ENCODE assay signal across 8 cellular contexts in the genomic region with DNA sequence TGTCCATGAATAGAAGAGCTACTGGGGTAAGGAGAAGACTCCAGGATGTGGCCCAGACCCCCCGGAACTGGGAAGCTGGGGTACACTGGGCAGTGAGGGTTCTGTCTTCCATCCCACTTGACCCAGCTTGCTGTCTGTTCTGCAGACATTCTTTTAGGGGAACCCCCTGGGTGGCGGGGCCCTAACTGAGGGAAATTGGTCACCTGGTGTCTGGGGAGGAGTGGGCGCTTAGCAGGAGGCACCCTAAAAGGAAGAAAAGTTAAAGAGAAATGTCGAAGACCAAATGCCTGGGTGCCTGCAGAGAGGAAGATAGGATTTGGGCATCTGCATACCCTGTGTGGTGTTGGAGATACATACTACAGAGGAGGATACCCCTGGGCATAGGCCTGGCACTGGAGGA. TPM values are rescaled to one million over a fixed set of nuclear protein-coding genes. Genes with fewer than 3 reads are reported as not detected.
A peak's percentile ranks its signal among the peaks of the same experiment; 100 is the strongest.
DNase-seq lines count a peak whose midpoint lies in the region; ATAC-seq and TF ChIP-seq lines count a peak whose summit lies in the region.

No MANE protein-coding gene starts in this region.

- no peak for TF ChIP-seq CTCF in H9 (conservative IDR thresholded peaks at IDR 0.05)
- TF ChIP-seq CTCF in WTC11 (IDR thresholded peaks at IDR 0.05): no peak

- intact Hi-C loops in right cardiac atrium (cut with DNase I): no loop called here

- H3K27me3 ChIP-seq in H9 (ENCODE audit: insufficient read depth, low read length) (no peaks in the 10 kb centered on the region; the same call in 1 of the 2 replicates), right cardiac atrium (ENCODE audit: control insufficient read depth, insufficient read depth) (no peaks in the 10 kb centered on the region)

- H4K91ac ChIP-seq in H9 (ENCODE audit: insufficient read length, low read depth, low read length): no peak overlapping the region

- peak overlapping the region in 2 of 3 experiments; percentile 17 to 85; a peak in 2 of 7 replicates for H3K27ac Mint-ChIP-seq in H9
- peak overlapping the region; percentile 36; the same call in 1 of the 2 replicates for H3K27ac Mint-ChIP-seq in WTC11

- H3K9me3 Mint-ChIP-seq in H9 (peaks cover 2 to 8% of the 10 kb centered on the region in 2 experiments; a peak in 4 of 5 replicates), WTC11 (0 out of 2 replicates have a peak, but pooled peaks cover 3% of the 10 kb centered on the region)

- POLR2A ChIA-PET in WTC11 (lab: Charles Lee): no interaction called here

- H2BK12ac ChIP-seq in H9 (ENCODE audit: insufficient read length, low read depth, low read length): no peak overlapping the region

- no peak overlapping the region for H2BK120ac ChIP-seq in H9 (ENCODE audit: low read depth, low read length, poor library complexity, severe bottlenecking)

- H3K23ac ChIP-seq in H9 (ENCODE audit: insufficient read length, low read depth, low read length): no peak overlapping the region

- H3K36me3 Mint-ChIP-seq in H9 (ENCODE audit: insufficient read depth in 1 of 3, low read depth in 3 of 3) (peaks cover 0 to 28% (median 24%) of the 10 kb centered on the region in 3 experiments; a peak in 4 of 7 replicates), WTC11 (peaks cover 5% of the 10 kb centered on the region; the same call in 1 of the 2 replicates)

- H3T11ph ChIP-seq in H9 (ENCODE audit: low read length): no peak overlapping the region

- H2BK15ac ChIP-seq in H9 (ENCODE audit: low read depth, low read length): no peak overlapping the region

- H3K4me1 ChIP-seq in H9 (ENCODE audit: insufficient read depth, low read length) (no peaks in the 10 kb centered on the region; the same call in 1 of the 2 replicates), right cardiac atrium (ENCODE audit: control insufficient read depth, insufficient read depth, low read length) (peaks cover 6% of the 10 kb centered on the region)

- peak overlapping the region; percentile 64 for H3K4me2 ChIP-seq in H9 (ENCODE audit: insufficient read depth, insufficient read length, low read length)

- no peak overlapping the region for H3K18ac ChIP-seq in H9 (ENCODE audit: insufficient read length, low read depth, low read length)

- H4K20me1 ChIP-seq in H9 (ENCODE audit: control insufficient read depth, insufficient read depth, insufficient read length): no peaks in the 10 kb centered on the region

- H3K4me3 Mint-ChIP-seq in H9 (peak overlapping the region; percentile 74 to 89), WTC11 (peak overlapping the region; percentile 80)

- H3K23me2 ChIP-seq in H9 (ENCODE audit: insufficient read length, low read depth, low read length, poor library complexity, severe bottlenecking): peaks cover 6% of the 10 kb centered on the region

- H4K5ac ChIP-seq in H9 (ENCODE audit: insufficient read length, low read depth, low read length): no peak overlapping the region

- H3K9me3 ChIP-seq in H9 (ENCODE audit: control insufficient read depth, low read depth, low read length): no peaks in the 10 kb centered on the region
- no peaks in the 10 kb centered on the region for H3K9me3 ChIP-seq in right cardiac atrium (ENCODE audit: control insufficient read depth, low read length)

- H2AFZ ChIP-seq in H9 (ENCODE audit: low read length): no peak overlapping the region

- no peak overlapping the region for H2BK5ac ChIP-seq in H9 (ENCODE audit: insufficient read length, low read length)

- H4K8ac ChIP-seq in H9 (replicated peaks; ENCODE audit: insufficient read length, low read depth, low read length): no peak overlapping the region

- H3K79me1 ChIP-seq in H9 (ENCODE audit: insufficient read depth, low read depth, low read length, poor library complexity, severe bottlenecking): no peaks in the 10 kb centered on the region

- no peak overlapping the region for H2BK20ac ChIP-seq in H9 (ENCODE audit: low read depth, low read length, poor library complexity, severe bottlenecking)

- no peak for DNase-seq in H9
- no peak for DNase-seq in WTC11 (ENCODE audit: low spot score)
- no peak for DNase-seq in right cardiac atrium
- DNase-seq in left lobe of liver (ENCODE audit: low spot score): no peak
- DNase-seq in HT-29 (ENCODE audit: low spot score): no peak
- DNase-seq in middle frontal gyrus (ENCODE audit: extremely low spot score, low spot score): no peak

- H3K4me1 Mint-ChIP-seq in H9: peaks cover 30 to 42% of the 10 kb centered on the region in 2 experiments
- peaks cover 38% of the 10 kb centered on the region for H3K4me1 Mint-ChIP-seq in WTC11

- H3K27ac ChIP-seq in H9 (ENCODE audit: insufficient read length, low read depth, low read length) (no peak overlapping the region), right cardiac atrium (ENCODE audit: low read length) (no peak overlapping the region), skin epidermis (peak overlapping the region in 18 of 21 experiments; percentile 42 to 94 (median 79))

- H3K79me2 ChIP-seq in H9 (ENCODE audit: insufficient read depth, low read length): no peaks in the 10 kb centered on the region

- CTCF ChIA-PET in WTC11 (lab: Charles Lee): interaction anchor here (0.6 to 6.9 kb wide), 6 partner anchors 11 to 127 kb away, joined by 4 to 109 read pairs (median 20); no protein-coding TSS in a partner anchor

- no peak overlapping the region for H2AK5ac ChIP-seq in H9 (ENCODE audit: insufficient read length, low read length)

- no CpG with 5 or more reads among the region's 4 CpGs for WGBS in H9 (ENCODE audit: extremely low coverage, insufficient read length, low lambda C conversion rate)
- WGBS in right cardiac atrium: 60% methylated on average over 4 of the region's 4 CpGs

- no peak overlapping the region for H3K56ac ChIP-seq in H9 (ENCODE audit: insufficient read length, low read depth, low read length)

- no peak for ATAC-seq in WTC11
- ATAC-seq in right cardiac atrium: no peak
- ATAC-seq in left lobe of liver: no peak
- no peak for ATAC-seq in GM18909 (IDR thresholded peaks at IDR 0.05; ENCODE audit: poor library complexity, unreplicated experiment)

- peak overlapping the region; percentile 74 for H3K4me3 ChIP-seq in right cardiac atrium (ENCODE audit: low read length)
- peak overlapping the region; percentile 74 to 96 (median 89) for H3K4me3 ChIP-seq in skin epidermis

- H3K9ac ChIP-seq in H9 (ENCODE audit: extremely low read depth, insufficient read length, low read length): no peak overlapping the region

- H3K27me3 Mint-ChIP-seq in H9 (ENCODE audit: low read depth) (peaks cover 11% of the 10 kb centered on the region), WTC11 (ENCODE audit: low read depth) (peaks cover 18% of the 10 kb centered on the region)

- no peak overlapping the region for H3K4ac ChIP-seq in H9 (ENCODE audit: low read depth, low read length)

- no peak overlapping the region for H3K14ac ChIP-seq in H9 (ENCODE audit: insufficient read depth, low read length)

TF ChIP-seq in WTC11, 78 proteins besides CTCF, POLR2A, EP300 and RAD21:
- TF ChIP-seq GABPB1 (CRISPR knock-in tag; IDR thresholded peaks at IDR 0.05): no peak
- TF ChIP-seq IRF2 (CRISPR knock-in tag; IDR thresholded peaks at IDR 0.05; ENCODE audit: borderline replicate concordance, low read depth): no peak
- TF ChIP-seq, protein P1, sequence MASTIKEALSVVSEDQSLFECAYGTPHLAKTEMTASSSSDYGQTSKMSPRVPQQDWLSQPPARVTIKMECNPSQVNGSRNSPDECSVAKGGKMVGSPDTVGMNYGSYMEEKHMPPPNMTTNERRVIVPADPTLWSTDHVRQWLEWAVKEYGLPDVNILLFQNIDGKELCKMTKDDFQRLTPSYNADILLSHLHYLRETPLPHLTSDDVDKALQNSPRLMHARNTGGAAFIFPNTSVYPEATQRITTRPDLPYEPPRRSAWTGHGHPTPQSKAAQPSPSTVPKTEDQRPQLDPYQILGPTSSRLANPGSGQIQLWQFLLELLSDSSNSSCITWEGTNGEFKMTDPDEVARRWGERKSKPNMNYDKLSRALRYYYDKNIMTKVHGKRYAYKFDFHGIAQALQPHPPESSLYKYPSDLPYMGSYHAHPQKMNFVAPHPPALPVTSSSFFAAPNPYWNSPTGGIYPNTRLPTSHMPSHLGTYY (CRISPR knock-in tag; IDR thresholded peaks at IDR 0.05): no peak
- TF ChIP-seq, protein P2, sequence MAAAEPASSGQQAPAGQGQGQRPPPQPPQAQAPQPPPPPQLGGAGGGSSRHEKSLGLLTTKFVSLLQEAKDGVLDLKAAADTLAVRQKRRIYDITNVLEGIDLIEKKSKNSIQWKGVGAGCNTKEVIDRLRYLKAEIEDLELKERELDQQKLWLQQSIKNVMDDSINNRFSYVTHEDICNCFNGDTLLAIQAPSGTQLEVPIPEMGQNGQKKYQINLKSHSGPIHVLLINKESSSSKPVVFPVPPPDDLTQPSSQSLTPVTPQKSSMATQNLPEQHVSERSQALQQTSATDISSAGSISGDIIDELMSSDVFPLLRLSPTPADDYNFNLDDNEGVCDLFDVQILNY (CRISPR knock-in tag; IDR thresholded peaks at IDR 0.05): no peak
TF ChIP-seq in WTC11: peak in this region for 0.

RNA-seq across cellular contexts. Expression of gene AP1S1, which starts 1.0 kb away (rescaled TPM):
- total RNA-seq in H9 (2021): 65.2 and 73.0 TPM in 2 replicates
- total RNA-seq in WTC11 (2021): 60.7 to 80.0 TPM (median 78.2 TPM) in 3 replicates
- total RNA-seq in right cardiac atrium: 10 to 100 TPM; 10.7 to 14.3 (median 12.0) TPM
- polyA plus RNA-seq in right cardiac atrium: 20.9 TPM
- total RNA-seq in left lobe of liver: 26.8 TPM
- total RNA-seq in HT-29 (2014; rRNA removed; shearing (Covaris generic)): 272 and 277 TPM in 2 replicates

RNA-seq across cellular contexts. Expression of gene VGF, which starts 10.1 kb away (rescaled TPM):
- total RNA-seq in H9 (2021) (37.1 and 39.1 TPM in 2 replicates), WTC11 (2021) (5.2 to 6.4 TPM (median 5.6 TPM) in 3 replicates), right cardiac atrium (not detected), left lobe of liver (not detected)
- polyA plus RNA-seq in right cardiac atrium: 0.07 TPM
- total RNA-seq in HT-29 (2014; rRNA removed; shearing (Covaris generic)): 0.39 and 0.48 TPM in 2 replicates

RNA-seq across cellular contexts. Expression of gene NAT16, which starts 24.8 kb away (rescaled TPM):
- total RNA-seq in H9 (2021): 0.50 and 0.88 TPM in 2 replicates
- total RNA-seq in WTC11 (2021): 0.32 to 0.62 TPM (median 0.39 TPM) in 3 replicates
- total RNA-seq in right cardiac atrium: not detected
- not detected for polyA plus RNA-seq in right cardiac atrium
- total RNA-seq in left lobe of liver: not detected
- total RNA-seq in HT-29 (2014; rRNA removed; shearing (Covaris generic)): 0.13 TPM in 2 replicates

RNA-seq across cellular contexts. Expression of gene SERPINE1, which starts 28.4 kb away (rescaled TPM):
- 11.5 and 13.0 TPM in 2 replicates for total RNA-seq in H9 (2021)
- 1.1 to 2.6 TPM (median 2.2 TPM) in 3 replicates for total RNA-seq in WTC11 (2021)
- 10 to 100 TPM in 1 of 4 donors, 1 to 10 TPM in 3; 1.2 to 11.9 (median 2.2) TPM for total RNA-seq in right cardiac atrium
- 4.5 TPM for polyA plus RNA-seq in right cardiac atrium
- total RNA-seq in left lobe of liver: 27.5 TPM
- 4.6 and 5.0 TPM in 2 replicates for total RNA-seq in HT-29 (2014; rRNA removed; shearing (Covaris generic))

RNA-seq across cellular contexts. Expression of gene MOGAT3, which starts 45.5 kb away (rescaled TPM):
- total RNA-seq in H9 (2021) (0.11 and 0.15 TPM in 2 replicates), WTC11 (2021) (0.81 to 0.92 TPM (median 0.82 TPM) in 3 replicates), right cardiac atrium (not detected), left lobe of liver (12.0 TPM)
- not detected for polyA plus RNA-seq in right cardiac atrium
- total RNA-seq in HT-29 (2014; rRNA removed; shearing (Covaris generic)): 6.7 and 8.2 TPM in 2 replicates

Comparison
In these comparisons a context has a peak if more than half of its experiments do, and no peak if none do; other contexts are left out.
1. H3K27ac ChIP-seq: peak in skin epidermis (18 of 21); none in H9 (single experiment) and right cardiac atrium (single experiment).